Comparison of ENCODE assay signal across 8 cellular contexts in the genomic region with DNA sequence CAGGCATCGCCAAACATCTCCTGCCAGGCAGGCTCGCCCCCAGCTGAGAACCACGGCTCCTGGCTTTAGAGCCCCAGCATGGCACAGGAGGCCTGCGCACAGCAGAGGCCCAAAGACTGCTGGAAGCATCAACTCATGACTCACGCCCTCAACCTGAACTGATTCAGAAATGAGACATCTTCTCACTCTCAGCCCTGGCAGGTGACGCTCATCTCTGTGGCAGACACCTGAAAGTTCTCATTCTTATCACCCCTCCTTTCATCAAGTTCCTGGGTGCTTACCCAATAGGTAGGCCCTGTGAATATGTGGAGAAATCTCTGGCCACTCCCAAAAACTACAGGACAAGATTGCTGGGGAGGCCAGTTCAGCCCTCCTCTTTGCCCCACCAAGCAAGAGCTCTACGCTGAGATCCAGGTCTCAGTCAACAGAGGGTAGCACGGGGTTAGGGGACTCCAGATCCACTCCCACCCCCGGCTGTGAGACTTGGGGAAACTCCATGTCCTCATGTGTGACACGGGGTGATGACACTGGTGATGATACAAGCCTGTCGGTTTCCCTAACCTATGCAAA. TPM values are rescaled to one million over a fixed set of nuclear protein-coding genes. Genes with fewer than 3 reads are reported as not detected.
DNase-seq lines count a peak whose midpoint lies in the region; ATAC-seq and TF ChIP-seq lines count a peak whose summit lies in the region.

No MANE protein-coding gene starts in this region.

- POLR2A ChIA-PET in A673 (lab: Charles Lee; ENCODE audit: low non-redundant PET) = no interaction called here

- TF ChIP-seq CTCF in natural killer cell (IDR thresholded peaks at IDR 0.05) (no peak), A673 (conservative IDR thresholded peaks at IDR 0.05; ENCODE audit: low read depth, low read length) (no peak)

- CTCF ChIA-PET in A673 (lab: Charles Lee) = no interaction called here

- H3K27ac ChIP-seq in A673 (ENCODE audit: low read depth, low read length, poor library complexity, severe bottlenecking) = no peak overlapping the region

- H3K4me1 Mint-ChIP-seq in activated T-cell treated with anti-CD3 and anti-CD28 coated beads, Interleukin-2, amount 50 U/mL, for 24 hours (ENCODE audit: low read depth) = peaks cover 97% of the 10 kb centered on the region
- peaks cover 94 to 100% of the 10 kb centered on the region in 2 donors for H3K4me1 Mint-ChIP-seq in natural killer cell

- H3K9me3 ChIP-seq in A673 (ENCODE audit: low read depth, low read length, poor library complexity, severe bottlenecking) = no peaks in the 10 kb centered on the region

- no peak overlapping the region for H3K4me3 ChIP-seq in A673 (ENCODE audit: low read depth, low read length, poor library complexity, severe bottlenecking)

- no peaks in the 10 kb centered on the region for H3K27me3 Mint-ChIP-seq in activated T-cell treated with anti-CD3 and anti-CD28 coated beads, Interleukin-2, amount 50 U/mL, for 24 hours
- no peaks in the 10 kb centered on the region for H3K27me3 Mint-ChIP-seq in natural killer cell (ENCODE audit: low read depth in 2 of 2)

- in situ Hi-C loops in KBM-7 (cut with MboI; ENCODE audit: low pct_unique_long_range_greater_than_20kb, low sequenced_read_pairs) = no loop called here

- H3K9me3 Mint-ChIP-seq in activated T-cell treated with anti-CD3 and anti-CD28 coated beads, Interleukin-2, amount 50 U/mL, for 24 hours = no peaks in the 10 kb centered on the region
- no peaks in the 10 kb centered on the region for H3K9me3 Mint-ChIP-seq in natural killer cell

- peak overlapping the region; percentile 100 for H3K27ac Mint-ChIP-seq in activated T-cell treated with anti-CD3 and anti-CD28 coated beads, Interleukin-2, amount 50 U/mL, for 24 hours
- peak overlapping the region; percentile 95 to 100 for H3K27ac Mint-ChIP-seq in natural killer cell

- peaks cover 71% of the 10 kb centered on the region for H3K36me3 Mint-ChIP-seq in activated T-cell treated with anti-CD3 and anti-CD28 coated beads, Interleukin-2, amount 50 U/mL, for 24 hours (ENCODE audit: low read depth)
- H3K36me3 Mint-ChIP-seq in natural killer cell = no peaks in the 10 kb centered on the region

- DNase-seq in A172 (ENCODE audit: low spot score) = peak; percentile 71
- peak; percentile 88 for DNase-seq in activated T-cell treated with anti-CD3 and anti-CD28 coated beads, Interleukin-2, amount 50 U/mL, for 24 hours
- DNase-seq in natural killer cell = peak; percentile 68
- DNase-seq in KBM-7 = no peak
- no peak for DNase-seq in A673 (ENCODE audit: low spot score)

- ATAC-seq in GM19463 (IDR thresholded peaks at IDR 0.05; ENCODE audit: unreplicated experiment) (peak; percentile 71), HG03571 (IDR thresholded peaks at IDR 0.05; ENCODE audit: unreplicated experiment) (peak; percentile 49), natural killer cell (peak; percentile 64 to 69 (median 66)), HG02610 (IDR thresholded peaks at IDR 0.05; ENCODE audit: unreplicated experiment) (no peak)

- H3K4me1 ChIP-seq in A673 (ENCODE audit: insufficient read depth, low read length, poor library complexity, severe bottlenecking) = peaks cover 9% of the 10 kb centered on the region

- H3K4me3 Mint-ChIP-seq in activated T-cell treated with anti-CD3 and anti-CD28 coated beads, Interleukin-2, amount 50 U/mL, for 24 hours = peak overlapping the region; percentile 84
- peak overlapping the region; percentile 87 for H3K4me3 Mint-ChIP-seq in natural killer cell

- BruUV-seq in A673 (replicated peaks; lab: Mats Ljungman, UMichigan) = no TSS peak

- H3K36me3 ChIP-seq in A673 (ENCODE audit: insufficient read depth, low read length, poor library complexity, severe bottlenecking) = no peaks in the 10 kb centered on the region

- intact Hi-C loops in natural killer cell (cut with micrococcal nuclease) = loop anchor here (1.0 kb wide), 2 partner anchors 10 to 23 kb away; no protein-coding TSS in a partner anchor
- intact Hi-C loops in A673 (cut with micrococcal nuclease; ENCODE audit: unreplicated experiment) = no loop called here

- H3K27me3 ChIP-seq in A673 (replicated peaks; ENCODE audit: insufficient read depth, low read depth, low read length, poor library complexity) = no peaks in the 10 kb centered on the region

RNA-seq across cellular contexts. Expression of gene NFATC2, which starts 11.3 kb away (rescaled TPM):
- 0.28 and 0.43 TPM in 2 replicates for total RNA-seq in A172 (2014; rRNA removed; shearing (Covaris generic))
- total RNA-seq in natural killer cell (100 to 1,000 TPM; 141 to 195 (median 160) TPM), A673 (2021) (0.64 and 0.76 TPM in 2 replicates)

Comparison
In these comparisons a context has a peak if more than half of its experiments do, and no peak if none do; other contexts are left out.
1. DNase-seq: peak in A172 (single experiment), activated T-cell treated with anti-CD3 and anti-CD28 coated beads, Interleukin-2, amount 50 U/mL, for 24 hours (single experiment) and natural killer cell (single experiment); none in KBM-7 (single experiment) and A673 (single experiment).
2. RNA of gene NFATC2, which starts 11.3 kb away (total RNA-seq): 141 to 195 TPM in natural killer cell; 0.64 to 0.76 TPM in A673 and 0.28 to 0.43 TPM in A172; every median in the first group is over 10 times any median in the second.